Comparison of ENCODE assay signal across 8 cellular contexts in the genomic region with DNA sequence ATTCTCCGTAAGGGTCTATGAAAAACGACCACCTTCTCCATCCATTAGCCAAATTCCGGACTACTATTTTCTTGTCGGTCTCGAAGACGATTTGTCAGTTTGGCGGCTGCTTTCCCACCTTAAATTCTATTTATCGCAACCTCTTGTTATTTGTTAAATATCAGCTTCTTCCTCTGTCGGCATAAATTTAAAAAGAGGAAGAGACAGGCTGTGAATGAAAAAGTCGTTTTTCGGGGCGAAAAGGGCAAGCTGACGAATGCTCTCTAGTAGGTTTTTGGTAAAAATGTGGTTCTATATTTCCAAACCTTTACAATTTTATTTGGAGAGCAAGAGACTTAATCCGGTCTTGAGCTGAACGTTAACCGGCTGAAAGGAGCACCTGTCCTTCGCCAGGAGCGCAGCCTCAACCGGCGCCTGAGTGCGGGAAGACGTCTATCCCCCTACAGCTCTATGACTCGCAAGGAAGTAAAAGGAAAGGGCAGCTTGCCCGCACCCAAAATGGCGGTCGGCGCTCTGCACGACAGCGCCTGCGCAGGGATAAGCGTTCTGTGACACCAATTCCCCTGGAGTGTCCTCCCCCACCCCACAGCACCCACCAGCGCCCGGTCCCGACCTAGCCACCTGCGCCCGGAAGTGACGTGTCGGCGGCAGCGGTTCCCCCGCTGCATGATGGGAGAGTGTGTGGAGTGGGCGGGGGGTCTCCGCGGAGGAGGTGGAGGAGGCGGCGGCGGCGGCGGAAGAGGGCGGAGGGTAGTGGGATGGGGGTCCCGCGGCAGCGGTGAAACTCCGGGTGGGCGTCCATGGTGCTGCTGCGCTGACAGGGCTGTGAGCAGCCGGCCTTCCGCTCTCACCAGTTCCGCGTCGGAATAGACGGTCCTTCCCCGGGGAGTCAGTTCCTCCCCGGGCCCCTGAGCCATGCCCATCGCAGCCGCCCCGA. TPM values are rescaled to one million over a fixed set of nuclear protein-coding genes. Genes with fewer than 3 reads are reported as not detected.
DNase-seq lines count a peak whose midpoint lies in the region; ATAC-seq and TF ChIP-seq lines count a peak whose summit lies in the region.

A gene with protein sequence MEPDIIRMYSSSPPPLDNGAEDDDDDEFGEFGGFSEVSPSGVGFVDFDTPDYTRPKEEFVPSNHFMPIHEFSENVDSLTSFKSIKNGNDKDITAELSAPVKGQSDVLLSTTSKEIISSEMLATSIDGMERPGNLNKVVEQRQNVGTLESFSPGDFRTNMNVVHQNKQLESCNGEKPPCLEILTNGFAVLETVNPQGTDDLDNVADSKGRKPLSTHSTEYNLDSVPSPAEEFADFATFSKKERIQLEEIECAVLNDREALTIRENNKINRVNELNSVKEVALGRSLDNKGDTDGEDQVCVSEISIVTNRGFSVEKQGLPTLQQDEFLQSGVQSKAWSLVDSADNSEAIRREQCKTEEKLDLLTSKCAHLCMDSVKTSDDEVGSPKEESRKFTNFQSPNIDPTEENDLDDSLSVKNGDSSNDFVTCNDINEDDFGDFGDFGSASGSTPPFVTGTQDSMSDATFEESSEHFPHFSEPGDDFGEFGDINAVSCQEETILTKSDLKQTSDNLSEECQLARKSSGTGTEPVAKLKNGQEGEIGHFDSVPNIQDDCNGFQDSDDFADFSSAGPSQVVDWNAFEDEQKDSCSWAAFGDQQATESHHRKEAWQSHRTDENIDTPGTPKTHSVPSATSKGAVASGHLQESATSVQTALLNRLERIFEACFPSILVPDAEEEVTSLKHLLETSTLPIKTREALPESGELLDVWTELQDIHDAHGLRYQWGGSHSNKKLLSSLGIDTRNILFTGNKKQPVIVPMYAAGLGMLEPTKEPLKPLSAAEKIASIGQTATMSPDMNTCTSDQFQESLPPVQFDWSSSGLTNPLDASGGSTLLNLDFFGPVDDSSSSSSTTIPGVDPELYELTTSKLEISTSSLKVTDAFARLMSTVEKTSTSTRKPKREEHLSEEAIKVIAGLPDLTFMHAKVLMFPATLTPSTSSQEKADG (plus strand): TSS at position 662 of the 937 bp plus-strand sequence. CDS start 27,147 bp downstream, outside the sequence.

- peaks cover 0 to 2% of the 10 kb centered on the region in 2 donors for H3K27me3 Mint-ChIP-seq in CD4-positive, alpha-beta memory T cell

- H3K9me3 ChIP-seq in CD4-positive, alpha-beta memory T cell (ENCODE audit: control insufficient read depth in 1 of 2, low read length in 2 of 2), result no peaks in the 10 kb centered on the region
- no peaks in the 10 kb centered on the region for H3K9me3 ChIP-seq in lung (ENCODE audit: control insufficient read depth in 2 of 2, insufficient read depth in 1 of 2, low read length in 1 of 2)

- H3K27me3 ChIP-seq in CD4-positive, alpha-beta memory T cell (ENCODE audit: insufficient read depth, low read length), result no peaks in the 10 kb centered on the region
- no peaks in the 10 kb centered on the region for H3K27me3 ChIP-seq in lung (ENCODE audit: control insufficient read depth, insufficient read depth)

- POLR2A ChIA-PET in CD4-positive, alpha-beta memory T cell (lab: Charles Lee; ENCODE audit: partially characterized antibody), result interaction anchor here (0.6 to 4.5 kb wide), 37 partner anchors 10 to 935 kb away, joined by 3 to 55 read pairs (median 5); a partner anchor contains a TSS

- H3K4me3 Mint-ChIP-seq in CD4-positive, alpha-beta memory T cell, result peak within 1 kb of the TSS; percentile 99 to 100 (median 99)

- H3K4me3 ChIP-seq in CD4-positive, alpha-beta memory T cell (ENCODE audit: low read length in 2 of 2), result peak within 1 kb of the TSS; percentile 94 to 95
- peak within 1 kb of the TSS; percentile 98 for H3K4me3 ChIP-seq in lung

- DNase-seq in CD4-positive, alpha-beta memory T cell, result peak; percentile 98 to 100 (median 99)
- DNase-seq in HS-27A (ENCODE audit: low read depth) (peak; percentile 87), NK-92 (lab: John Stamatoyannopoulos, UW; ENCODE audit: unreplicated experiment) (peak; percentile 98), lung (ENCODE audit: low spot score) (peak; percentile 99)
- peak; percentile 99 for DNase-seq in activated CD8-positive, alpha-beta memory T cell treated with anti-CD3 and anti-CD28 coated beads for 1 hour (ENCODE audit: extremely low read depth in 1 of 2, low read depth in 1 of 2)
- DNase-seq in effector CD4-positive, alpha-beta T cell, result peak; percentile 99
- peak; percentile 95 to 100 (median 99) for DNase-seq in stimulated activated CD4-positive, alpha-beta T cell treated with anti-CD3 and anti-CD28 coated beads, TNF-alpha, amount 100 ng/mL, for 4 hours (ENCODE audit: low read depth in 3 of 3)

- intact Hi-C loops in CD4-positive, alpha-beta memory T cell (cut with micrococcal nuclease), result loop anchor here (1.0 to 2.0 kb wide), 15 partner anchors 83 to 936 kb away; a partner anchor contains a TSS

- H3K36me3 Mint-ChIP-seq in CD4-positive, alpha-beta memory T cell, result peaks cover 5 to 19% of the 10 kb centered on the region in 2 donors

- 0 to 1% methylated on average over 64 to 67 of the region's 67 CpGs for WGBS in lung, 2 donors

- CTCF ChIA-PET in CD4-positive, alpha-beta memory T cell (lab: Charles Lee; ENCODE audit: partially characterized antibody), result interaction anchor here (0.7 to 4.9 kb wide), 43 partner anchors 9 to 704 kb away, joined by 3 to 128 read pairs (median 5); a partner anchor contains a TSS

- H3K27ac Mint-ChIP-seq in CD4-positive, alpha-beta memory T cell, result peak within 1 kb of the TSS; percentile 97 to 99 (median 99)

- H3K4me1 Mint-ChIP-seq in CD4-positive, alpha-beta memory T cell, result peaks cover 32 to 50% (median 39%) of the 10 kb centered on the region in 4 donors

- peak within 1 kb of the TSS; percentile 96 for H3K27ac ChIP-seq in CD4-positive, alpha-beta memory T cell (ENCODE audit: low read depth, low read length)
- peak within 1 kb of the TSS; percentile 95 to 100 for H3K27ac ChIP-seq in lung (ENCODE audit: low read depth in 1 of 2, low read length in 1 of 2)

- H3K4me1 ChIP-seq in CD4-positive, alpha-beta memory T cell (ENCODE audit: insufficient read depth, low read length), result peaks cover 40% of the 10 kb centered on the region
- peaks cover 0 to 9% of the 10 kb centered on the region in 2 donors for H3K4me1 ChIP-seq in lung (ENCODE audit: control insufficient read depth in 2 of 2, insufficient read depth in 2 of 2, low read length in 2 of 2)

- no peaks in the 10 kb centered on the region for H3K36me3 ChIP-seq in CD4-positive, alpha-beta memory T cell (ENCODE audit: insufficient read depth, low read length)
- no peaks in the 10 kb centered on the region for H3K36me3 ChIP-seq in lung (ENCODE audit: control insufficient read depth in 2 of 2, insufficient read depth in 2 of 2, low read length in 2 of 2)

- ATAC-seq in GM19463 (IDR thresholded peaks at IDR 0.05; ENCODE audit: unreplicated experiment) (peak; percentile 89), lung (ENCODE audit: insufficient read depth, low FRiP score) (peak; percentile 100)

- H3K9me3 Mint-ChIP-seq in CD4-positive, alpha-beta memory T cell, result peaks cover 0 to 3% (median 0%) of the 10 kb centered on the region in 8 donors

- no peak for TF ChIP-seq CTCF in lung (IDR thresholded peaks at IDR 0.05; ENCODE audit: control extremely low read depth, extremely low read depth)

RNA-seq across cellular contexts. Expression of the gene that starts here (rescaled TPM):
- total RNA-seq in CD4-positive, alpha-beta memory T cell, result 10 to 100 TPM; 48.3 to 48.9 TPM
- polyA plus RNA-seq in CD4-positive, alpha-beta memory T cell, result 10 to 100 TPM; 22.8 to 29.0 TPM
- total RNA-seq in lung, result 10 to 100 TPM; 28.0 to 78.1 TPM
- 10 to 100 TPM; 27.0 to 41.9 TPM for polyA plus RNA-seq in lung

Comparison
In these comparisons a context has a peak if more than half of its experiments do, and no peak if none do; other contexts are left out.
1. Peak in every context shown above with its lines: DNase-seq, ATAC-seq, H3K4me3 ChIP-seq and H3K27ac ChIP-seq.